1 cellular context compared by ENCODE assay signal in genomic region chr11:71555508-71555907, GRCh38.
TF ChIP-seq lines count a peak whose summit lies in the region.

No MANE protein-coding gene starts in this region.

TF ChIP-seq in H1, 55 proteins besides CTCF, POLR2A, EP300 and RAD21:
- TF ChIP-seq BACH1 (IDR thresholded peaks at IDR 0.05; ENCODE audit: low read length), result no peak
- no peak for TF ChIP-seq GTF2F1 (IDR thresholded peaks at IDR 0.05; ENCODE audit: borderline replicate concordance, low read depth, low read length)
- no peak for TF ChIP-seq EGR1 (IDR thresholded peaks at IDR 0.05; ENCODE audit: borderline replicate concordance, low read depth, low read length)
- TF ChIP-seq, protein P1, sequence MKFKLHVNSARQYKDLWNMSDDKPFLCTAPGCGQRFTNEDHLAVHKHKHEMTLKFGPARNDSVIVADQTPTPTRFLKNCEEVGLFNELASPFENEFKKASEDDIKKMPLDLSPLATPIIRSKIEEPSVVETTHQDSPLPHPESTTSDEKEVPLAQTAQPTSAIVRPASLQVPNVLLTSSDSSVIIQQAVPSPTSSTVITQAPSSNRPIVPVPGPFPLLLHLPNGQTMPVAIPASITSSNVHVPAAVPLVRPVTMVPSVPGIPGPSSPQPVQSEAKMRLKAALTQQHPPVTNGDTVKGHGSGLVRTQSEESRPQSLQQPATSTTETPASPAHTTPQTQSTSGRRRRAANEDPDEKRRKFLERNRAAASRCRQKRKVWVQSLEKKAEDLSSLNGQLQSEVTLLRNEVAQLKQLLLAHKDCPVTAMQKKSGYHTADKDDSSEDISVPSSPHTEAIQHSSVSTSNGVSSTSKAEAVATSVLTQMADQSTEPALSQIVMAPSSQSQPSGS (IDR thresholded peaks at IDR 0.05; ENCODE audit: low read length), result no peak
- TF ChIP-seq HDAC2 (IDR thresholded peaks at IDR 0.05; ENCODE audit: borderline replicate concordance in 1 of 2, low read depth in 2 of 2, low read length in 2 of 2), result no peak
- TF ChIP-seq POLR2AphosphoS5 (IDR thresholded peaks at IDR 0.05; ENCODE audit: low read depth, low read length), result no peak
- TF ChIP-seq SIRT6 (IDR thresholded peaks at IDR 0.05; ENCODE audit: low read length), result no peak
- no peak for TF ChIP-seq ASH2L (IDR thresholded peaks at IDR 0.05; ENCODE audit: low read length)
- TF ChIP-seq CHD2 (IDR thresholded peaks at IDR 0.05; ENCODE audit: low read length), result no peak
- TF ChIP-seq CEBPB (IDR thresholded peaks at IDR 0.05; ENCODE audit: low read depth, low read length), result no peak
- no peak for TF ChIP-seq EZH2 (IDR thresholded peaks at IDR 0.05; ENCODE audit: low read depth, low read length, severe bottlenecking)
- TF ChIP-seq KDM5A (IDR thresholded peaks at IDR 0.05; ENCODE audit: low read length), result no peak
